ENCODE assay signal across 4 cellular contexts in the genomic region with DNA sequence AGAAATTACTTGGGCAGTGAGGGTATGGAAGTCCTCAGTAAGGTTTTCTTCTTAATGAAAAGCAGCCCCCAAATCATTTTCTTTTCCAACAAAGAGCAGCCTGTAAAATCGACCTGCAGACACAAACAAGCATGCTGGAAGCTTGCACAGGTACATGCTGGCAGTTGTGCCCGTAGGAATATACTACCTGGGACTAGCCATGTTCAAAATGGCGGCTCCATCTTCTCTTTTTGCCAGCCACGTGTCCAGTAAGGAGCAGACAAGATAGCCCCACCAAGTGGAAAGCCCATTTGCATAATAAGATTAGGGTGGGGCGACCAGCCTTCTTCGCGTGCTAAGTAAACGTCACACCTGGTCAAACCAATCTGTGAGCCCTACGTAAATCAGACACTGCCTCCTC.
"Had no signal": no experiment of that assay in that cellular context is flagged by ENCODE, and none has a peak within 500 bp of the region (broad histone marks: within the 10 kb centered on the region; RNA-seq: fewer than 3 reads in every experiment).

No MANE protein-coding gene starts in this region.

- H3K4me3 ChIP-seq: GM23248 had no signal

- DNase-seq: GM23248, H9, HCEC 1CT, IMR-90 had no signal

- H3K9me3 Mint-ChIP-seq: H9 had no signal

- H2AFZ ChIP-seq: GM23248 had no signal

- H3K4me3 Mint-ChIP-seq: H9 had no signal

- H3K27ac ChIP-seq: GM23248 had no signal

- H3K27ac Mint-ChIP-seq: H9 had no signal

- H3K9ac ChIP-seq: GM23248 had no signal
